Comparison of ENCODE assay signal across 8 cellular contexts in genomic region chrX:318068-318738, GRCh38. TPM values are rescaled to one million over a fixed set of nuclear protein-coding genes. Genes with fewer than 3 reads are reported as not detected.
A peak's percentile ranks its signal among the peaks of the same experiment; 100 is the strongest.
DNase-seq lines count a peak whose midpoint lies in the region; ATAC-seq and TF ChIP-seq lines count a peak whose summit lies in the region.

No MANE protein-coding gene starts in this region.

- POLR2A ChIA-PET in OCI-LY7 (lab: Charles Lee) = no interaction called here
- POLR2A ChIA-PET in activated naive CD8-positive, alpha-beta T cell treated with anti-CD3 and anti-CD28 coated beads, Interleukin-2, amount 10 ng/mL, durations not matched to agents 7 days and 5 days (lab: Charles Lee) = no interaction called here

- H3K36me3 ChIP-seq in GM06990 (ENCODE audit: control insufficient read depth, insufficient read depth, low read length) (peaks cover 18% of the 10 kb centered on the region), OCI-LY7 (ENCODE audit: insufficient read depth, low read length) (peaks cover 35% of the 10 kb centered on the region), left ventricle myocardium inferior (peaks cover 31% of the 10 kb centered on the region)

- peaks cover 6% of the 10 kb centered on the region; the same call in 1 of the 2 replicates for H3K9me3 Mint-ChIP-seq in HFFc6
- no peaks in the 10 kb centered on the region for H3K9me3 Mint-ChIP-seq in activated naive CD8-positive, alpha-beta T cell treated with anti-CD3 and anti-CD28 coated beads, Interleukin-2, amount 10 ng/mL, durations not matched to agents 7 days and 5 days

- CTCF ChIA-PET in OCI-LY7 (lab: Charles Lee; ENCODE audit: unreplicated experiment) = no interaction called here

- no TSS peak for BruUV-seq in OCI-LY7 (replicated peaks; lab: Mats Ljungman, UMichigan)

- H2AFZ ChIP-seq in OCI-LY7 (ENCODE audit: low read length) = no peak overlapping the region

- peaks cover 12% of the 10 kb centered on the region for H3K36me3 Mint-ChIP-seq in HFFc6 (ENCODE audit: low read depth)
- H3K36me3 Mint-ChIP-seq in activated naive CD8-positive, alpha-beta T cell treated with anti-CD3 and anti-CD28 coated beads, Interleukin-2, amount 10 ng/mL, durations not matched to agents 7 days and 5 days = peaks cover 8% of the 10 kb centered on the region

- intact Hi-C loops in OCI-LY7 (cut with micrococcal nuclease; ENCODE audit: unreplicated experiment) (loop anchor here (1.0 kb wide), 2 partner anchors 35 to 54 kb away; no protein-coding TSS in a partner anchor), left ventricle myocardium inferior (cut with micrococcal nuclease) (no loop called here)

- H3K27me3 ChIP-seq in GM06990 (replicated peaks; ENCODE audit: control insufficient read depth, insufficient read depth, low read length) = no peaks in the 10 kb centered on the region
- H3K27me3 ChIP-seq in left ventricle myocardium inferior (ENCODE audit: low read depth) = no peaks in the 10 kb centered on the region

- peak overlapping the region; percentile 62 for H3K4me2 ChIP-seq in OCI-LY7 (ENCODE audit: low read length)

- DNase-seq in GM06990 (ENCODE audit: extremely low read depth, insufficient read length) (peak; percentile 93), HFFc6 (peak; percentile 98), OCI-LY7 (ENCODE audit: low spot score) (peak; percentile 100), left ventricle myocardium inferior (peak; percentile 98), retinal pigment epithelial cell (ENCODE audit: low read depth) (peak; percentile 97), DMS 273 treated with DMSO at 0.1 percent for 48 hours (lab: John Stamatoyannopoulos, UW) (no peak), NCI-H2029 treated with DMSO at 0.1 percent for 48 hours (lab: John Stamatoyannopoulos, UW) (no peak)
- peak; percentile 95 for DNase-seq in activated naive CD8-positive, alpha-beta T cell treated with anti-CD3 and anti-CD28 coated beads, Interleukin-2, amount 10 ng/mL, durations not matched to agents 7 days and 5 days

- H3K9me2 ChIP-seq in OCI-LY7 (ENCODE audit: insufficient read depth, low read length) = no peaks in the 10 kb centered on the region

- H3K9me3 ChIP-seq in OCI-LY7 (ENCODE audit: low read length) (no peaks in the 10 kb centered on the region), left ventricle myocardium inferior (replicated peaks) (no peaks in the 10 kb centered on the region)

- ATAC-seq in activated naive CD8-positive, alpha-beta T cell treated with anti-CD3 and anti-CD28 coated beads, Interleukin-2, amount 10 ng/mL, durations not matched to agents 7 days and 5 days (ENCODE audit: low read depth) = peak; percentile 66

- TF ChIP-seq CTCF in GM06990 (IDR thresholded peaks at IDR 0.05; ENCODE audit: insufficient read depth, low read length, poor library complexity, severe bottlenecking) (no peak), HFFc6 (IDR thresholded peaks at IDR 0.05) (no peak), OCI-LY7 (conservative IDR thresholded peaks at IDR 0.05; ENCODE audit: low read length) (no peak), left ventricle myocardium inferior (IDR thresholded peaks at IDR 0.05; ENCODE audit: borderline replicate concordance) (no peak), retinal pigment epithelial cell (conservative IDR thresholded peaks at IDR 0.05; ENCODE audit: low read depth, low read length) (no peak)

- H3K27ac Mint-ChIP-seq in HFFc6 = peak overlapping the region; percentile 98
- peak overlapping the region; percentile 94 for H3K27ac Mint-ChIP-seq in activated naive CD8-positive, alpha-beta T cell treated with anti-CD3 and anti-CD28 coated beads, Interleukin-2, amount 10 ng/mL, durations not matched to agents 7 days and 5 days

- H3K27ac ChIP-seq in OCI-LY7 (ENCODE audit: low read depth, low read length, poor library complexity, severe bottlenecking) = peak overlapping the region; percentile 76
- peak overlapping the region; percentile 98 for H3K27ac ChIP-seq in left ventricle myocardium inferior (replicated peaks)

- peaks cover 6% of the 10 kb centered on the region; the same call in 1 of the 2 replicates for H3K79me2 ChIP-seq in OCI-LY7 (ENCODE audit: insufficient read depth, low read depth, low read length)

- H3K4me3 ChIP-seq in GM06990 (replicated peaks; ENCODE audit: low read depth, low read length) (peak overlapping the region; percentile 68), OCI-LY7 (ENCODE audit: low read depth, low read length, poor library complexity, severe bottlenecking) (peak overlapping the region; percentile 77), left ventricle myocardium inferior (peak overlapping the region; percentile 84), retinal pigment epithelial cell (ENCODE audit: low read length) (peak overlapping the region; percentile 72)

- H4K20me1 ChIP-seq in OCI-LY7 (ENCODE audit: insufficient read depth, low read length) = no peaks in the 10 kb centered on the region; the same call in 1 of the 2 replicates

- H3K4me1 ChIP-seq in OCI-LY7 (ENCODE audit: insufficient read depth, low read length, poor library complexity, severe bottlenecking) = peaks cover 18% of the 10 kb centered on the region
- H3K4me1 ChIP-seq in left ventricle myocardium inferior = peaks cover 27% of the 10 kb centered on the region

- H3K4me3 Mint-ChIP-seq in HFFc6 = peak overlapping the region; percentile 94
- H3K4me3 Mint-ChIP-seq in activated naive CD8-positive, alpha-beta T cell treated with anti-CD3 and anti-CD28 coated beads, Interleukin-2, amount 10 ng/mL, durations not matched to agents 7 days and 5 days = peak overlapping the region; percentile 84

- H3K4me1 Mint-ChIP-seq in HFFc6 (ENCODE audit: low read depth) = no peaks in the 10 kb centered on the region
- peaks cover 16% of the 10 kb centered on the region for H3K4me1 Mint-ChIP-seq in activated naive CD8-positive, alpha-beta T cell treated with anti-CD3 and anti-CD28 coated beads, Interleukin-2, amount 10 ng/mL, durations not matched to agents 7 days and 5 days

- peaks cover 5% of the 10 kb centered on the region for H3K27me3 Mint-ChIP-seq in HFFc6 (ENCODE audit: insufficient read depth)
- no peaks in the 10 kb centered on the region for H3K27me3 Mint-ChIP-seq in activated naive CD8-positive, alpha-beta T cell treated with anti-CD3 and anti-CD28 coated beads, Interleukin-2, amount 10 ng/mL, durations not matched to agents 7 days and 5 days

RNA-seq across cellular contexts. Expression of gene GTPBP6, which starts 0.4 kb away (rescaled TPM):
- 10 to 100 TPM; 35.1 to 40.2 (median 37.4) TPM for total RNA-seq in HFFc6 (2021; fragmentation: NEBNext Ultra II Directional; extraction: Animal tissue kit (Norgen Biotek cat#: 25700))
- total RNA-seq in OCI-LY7 (2014; rRNA removed; shearing (Covaris generic)) = 36.3 and 40.4 TPM in 2 replicates
- total RNA-seq in OCI-LY7 (2022) = 53.6 and 53.9 TPM in 2 replicates
- 10 to 100 TPM; 63.1 to 64.5 TPM for total RNA-seq in activated naive CD8-positive, alpha-beta T cell treated with anti-CD3 and anti-CD28 coated beads, Interleukin-2, amount 10 ng/mL, durations not matched to agents 7 days and 5 days
- total RNA-seq in left ventricle myocardium inferior = 51.1 TPM

RNA-seq across cellular contexts. Expression of gene PLCXD1, which starts 37.0 kb away (rescaled TPM):
- 10 to 100 TPM; 23.4 to 30.6 (median 25.0) TPM for total RNA-seq in HFFc6 (2021; fragmentation: NEBNext Ultra II Directional; extraction: Animal tissue kit (Norgen Biotek cat#: 25700))
- 60.1 and 86.0 TPM in 2 replicates for total RNA-seq in OCI-LY7 (2014; rRNA removed; shearing (Covaris generic))
- total RNA-seq in OCI-LY7 (2022) (125 and 133 TPM in 2 replicates), left ventricle myocardium inferior (4.0 TPM)
- 10 to 100 TPM; 57.3 to 61.2 TPM for total RNA-seq in activated naive CD8-positive, alpha-beta T cell treated with anti-CD3 and anti-CD28 coated beads, Interleukin-2, amount 10 ng/mL, durations not matched to agents 7 days and 5 days

Comparison
In these comparisons a context has a peak if more than half of its experiments do, and no peak if none do; other contexts are left out.
1. DNase-seq: peak in GM06990 (single experiment), HFFc6 (single experiment), OCI-LY7 (single experiment), activated naive CD8-positive, alpha-beta T cell treated with anti-CD3 and anti-CD28 coated beads, Interleukin-2, amount 10 ng/mL, durations not matched to agents 7 days and 5 days (single experiment), left ventricle myocardium inferior (single experiment) and retinal pigment epithelial cell (single experiment); none in DMS 273 treated with DMSO at 0.1 percent for 48 hours (single experiment) and NCI-H2029 treated with DMSO at 0.1 percent for 48 hours (single experiment).
2. Peak in every context shown above with its lines, with median percentiles within 50 percentile points of each other: H3K4me3 ChIP-seq.